9 cellular contexts compared by ENCODE assay signal in the genomic region with DNA sequence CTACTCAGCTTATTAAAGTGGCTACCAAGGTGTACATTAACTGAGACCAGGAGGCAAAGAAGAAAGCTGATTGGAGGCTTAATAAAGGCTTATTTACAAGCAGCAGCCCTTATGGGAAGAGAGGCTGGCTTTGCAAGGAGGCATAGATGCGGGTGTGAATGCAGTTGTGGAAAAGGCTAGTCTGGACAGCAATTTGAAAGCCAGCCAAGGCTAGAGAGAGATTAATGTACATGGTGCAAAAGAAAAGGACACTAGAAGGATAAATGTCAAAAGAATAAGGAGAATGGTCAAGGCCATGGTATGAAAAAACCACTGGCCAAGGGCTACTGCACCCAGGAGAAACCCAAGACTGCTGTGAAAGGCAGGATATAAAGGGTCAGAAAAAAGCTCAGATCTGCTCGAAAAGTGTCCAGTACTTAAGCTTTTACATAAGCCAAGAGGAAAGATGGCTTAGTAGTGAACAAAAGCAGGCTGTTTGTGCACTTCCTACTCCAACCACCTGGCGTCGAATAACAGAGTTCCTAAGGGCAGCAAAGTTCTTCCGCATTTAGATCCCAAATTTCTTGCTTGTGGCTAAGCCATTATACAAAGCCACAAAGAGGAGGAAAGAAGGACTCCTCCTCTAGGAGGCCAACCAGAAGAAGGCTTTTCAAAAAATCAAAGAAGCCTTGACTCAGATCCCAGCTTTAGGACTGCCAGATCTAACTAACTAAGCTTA. TPM values are rescaled to one million over a fixed set of nuclear protein-coding genes. Genes with fewer than 3 reads are reported as not detected.
DNase-seq lines count a peak whose midpoint lies in the region; ATAC-seq and TF ChIP-seq lines count a peak whose summit lies in the region.
"Had no signal": no experiment of that assay in that cellular context is flagged by ENCODE, and none has a peak within 500 bp of the region (broad histone marks: within the 10 kb centered on the region; RNA-seq: fewer than 3 reads in every experiment).

No MANE protein-coding gene starts in this region.

- H3K4me1 Mint-ChIP-seq in activated naive CD4-positive, alpha-beta T cell treated with anti-CD3 and anti-CD28 coated beads for 36 hours (ENCODE audit: low read depth): peaks cover 13% of the 10 kb centered on the region

- H3K4me1 ChIP-seq in KMS-11 (ENCODE audit: low read depth, poor library complexity, severe bottlenecking) (peaks cover 11% of the 10 kb centered on the region), muscle layer of colon (ENCODE audit: insufficient read depth, low read length) (peaks cover 33% of the 10 kb centered on the region)

- CTCF ChIA-PET in activated naive CD4-positive, alpha-beta T cell treated with anti-CD3 and anti-CD28 coated beads for 36 hours (lab: Charles Lee): interaction anchor here (0.5 to 2.2 kb wide), 8 partner anchors 8 to 553 kb away, joined by 3 to 10 read pairs (median 4); no protein-coding TSS in a partner anchor

- no peak for ATAC-seq in GM18511 (IDR thresholded peaks at IDR 0.05; ENCODE audit: unreplicated experiment)

- H2AFZ ChIP-seq in KMS-11 (ENCODE audit: low read depth): no peak overlapping the region

- H3K36me3 ChIP-seq in KMS-11 (ENCODE audit: insufficient read depth) (no peaks in the 10 kb centered on the region), muscle layer of colon (ENCODE audit: insufficient read depth, low read length) (no peaks in the 10 kb centered on the region)

- TF ChIP-seq CTCF in KMS-11 (conservative IDR thresholded peaks at IDR 0.05; ENCODE audit: low read depth, low read length): 0 out of 2 replicates have a peak, but pooled peaks have one; percentile 11

- H3K4me3 ChIP-seq in KMS-11 (IDR thresholded peaks at IDR 0.05; ENCODE audit: insufficient read depth, low read depth, low read length) (no peak overlapping the region), muscle layer of colon (ENCODE audit: low read depth in 1 of 2, low read length in 2 of 2) (peak overlapping the region in 1 of 2 donors; percentile 95)

- DNase-seq in Ammon's horn (ENCODE audit: low spot score) (peak; percentile 51), cerebellar cortex (ENCODE audit: low spot score) (peak; percentile 41)
- DNase-seq in activated naive CD4-positive, alpha-beta T cell treated with anti-CD3 and anti-CD28 coated beads for 36 hours: no peak
- DNase-seq in effector CD4-positive, alpha-beta T cell: no peak
- no peak for DNase-seq in stimulated activated CD4-positive, alpha-beta T cell treated with anti-CD3 and anti-CD28 coated beads, Interleukin-4, amount 100 ng/mL, for 24 hours

- no peak overlapping the region for H3K4me3 Mint-ChIP-seq in activated naive CD4-positive, alpha-beta T cell treated with anti-CD3 and anti-CD28 coated beads for 36 hours
- H3K4me3 Mint-ChIP-seq: central memory CD8-positive, alpha-beta T cell had no signal

- H3K79me2 ChIP-seq in KMS-11 (ENCODE audit: insufficient read depth, low read depth): no peaks in the 10 kb centered on the region

- H3K36me3 Mint-ChIP-seq in activated naive CD4-positive, alpha-beta T cell treated with anti-CD3 and anti-CD28 coated beads for 36 hours (ENCODE audit: low read depth): no peaks in the 10 kb centered on the region

- no peak overlapping the region for H3K27ac ChIP-seq in KMS-11
- peak overlapping the region; percentile 94 for H3K27ac ChIP-seq in muscle layer of colon (ENCODE audit: low read depth, low read length)

- peak overlapping the region; percentile 83; the same call in 1 of the 2 replicates for H3K4me2 ChIP-seq in KMS-11

- intact Hi-C loops in activated naive CD4-positive, alpha-beta T cell treated with anti-CD3 and anti-CD28 coated beads for 36 hours (cut with micrococcal nuclease): loop anchor here (2.0 to 10.0 kb wide), 4 partner anchors 35 to 309 kb away; a partner anchor contains a TSS

- H3K27me3 Mint-ChIP-seq in activated naive CD4-positive, alpha-beta T cell treated with anti-CD3 and anti-CD28 coated beads for 36 hours (ENCODE audit: low read depth): no peaks in the 10 kb centered on the region
- H3K27me3 Mint-ChIP-seq: central memory CD8-positive, alpha-beta T cell had no signal

- H3K9ac ChIP-seq in KMS-11 (no peak overlapping the region), muscle layer of colon (ENCODE audit: low read length) (peak overlapping the region; percentile 95)

- H3K9me3 ChIP-seq in muscle layer of colon (ENCODE audit: low read length): no peaks in the 10 kb centered on the region

- H3K27ac Mint-ChIP-seq in activated naive CD4-positive, alpha-beta T cell treated with anti-CD3 and anti-CD28 coated beads for 36 hours: no peak overlapping the region

- H4K20me1 ChIP-seq in KMS-11 (ENCODE audit: insufficient read depth): no peaks in the 10 kb centered on the region

- H3K9me3 Mint-ChIP-seq in activated naive CD4-positive, alpha-beta T cell treated with anti-CD3 and anti-CD28 coated beads for 36 hours: no peaks in the 10 kb centered on the region
- H3K9me3 Mint-ChIP-seq: central memory CD8-positive, alpha-beta T cell had no signal

- peaks cover 13% of the 10 kb centered on the region for H3K27me3 ChIP-seq in KMS-11 (ENCODE audit: insufficient read depth, low read depth)
- no peaks in the 10 kb centered on the region for H3K27me3 ChIP-seq in muscle layer of colon (ENCODE audit: control insufficient read depth in 1 of 2, insufficient read depth in 2 of 2, low read length in 2 of 2)

RNA-seq across cellular contexts. Expression of a gene that starts 24.0 kb away (rescaled TPM):
- total RNA-seq in activated naive CD4-positive, alpha-beta T cell treated with anti-CD3 and anti-CD28 coated beads for 36 hours: under 1 TPM; 0.35 to 0.50 TPM

RNA-seq across cellular contexts. Expression of a gene that starts 43.7 kb away (rescaled TPM):
- not detected for total RNA-seq in activated naive CD4-positive, alpha-beta T cell treated with anti-CD3 and anti-CD28 coated beads for 36 hours

RNA-seq across cellular contexts. Expression of a gene that starts 54.5 kb away (rescaled TPM):
- not detected for total RNA-seq in activated naive CD4-positive, alpha-beta T cell treated with anti-CD3 and anti-CD28 coated beads for 36 hours

RNA-seq across cellular contexts. Expression of a gene that starts 58.2 kb away (rescaled TPM):
- under 1 TPM in 1 of 2 experiments, not detected in 1; 0.81 TPM for total RNA-seq in activated naive CD4-positive, alpha-beta T cell treated with anti-CD3 and anti-CD28 coated beads for 36 hours

Comparison
In these comparisons a context has a peak if more than half of its experiments do, and no peak if none do; other contexts are left out.
1. DNase-seq: peak in Ammon's horn (single experiment) and cerebellar cortex (single experiment); none in activated naive CD4-positive, alpha-beta T cell treated with anti-CD3 and anti-CD28 coated beads for 36 hours (single experiment), effector CD4-positive, alpha-beta T cell (single experiment) and stimulated activated CD4-positive, alpha-beta T cell treated with anti-CD3 and anti-CD28 coated beads, Interleukin-4, amount 100 ng/mL, for 24 hours (single experiment).